22 cellular contexts compared by ENCODE assay signal in genomic region chr20:64247970-64248841, GRCh38. TPM values are rescaled to one million over a fixed set of nuclear protein-coding genes. Genes with fewer than 3 reads are reported as not detected.
DNase-seq lines count a peak whose midpoint lies in the region; ATAC-seq and TF ChIP-seq lines count a peak whose summit lies in the region.
"Had no signal": no experiment of that assay in that cellular context is flagged by ENCODE, and none has a peak within 500 bp of the region (broad histone marks: within the 10 kb centered on the region; RNA-seq: fewer than 3 reads in every experiment).

No MANE protein-coding gene starts in this region.

- peaks cover 100% of the 10 kb centered on the region for H3K27me3 Mint-ChIP-seq in Calu3 (ENCODE audit: unreplicated experiment)

- H3K4me1 Mint-ChIP-seq in Calu3 (ENCODE audit: low read depth, unreplicated experiment), result no peaks in the 10 kb centered on the region
- H3K4me1 Mint-ChIP-seq: activated CD8-positive, alpha-beta memory T cell treated with anti-CD3 and anti-CD28 coated beads, Interleukin-2, amount 10 ng/mL, durations not matched to agents 7 days and 5 days had no signal

- intact Hi-C loops in sciatic nerve (cut with DNase I) (no loop called here), Calu3 (cut with micrococcal nuclease; ENCODE audit: unreplicated experiment) (no loop called here)

- H3K79me2 ChIP-seq in OCI-LY3 (ENCODE audit: low read length), result no peaks in the 10 kb centered on the region

- peak overlapping the region; percentile 52; the same call in 1 of the 2 replicates for H3K4me3 ChIP-seq in OCI-LY3 (ENCODE audit: low read length)
- H3K4me3 ChIP-seq: BLaER1, body of pancreas, gastroesophageal sphincter had no signal

- H3K27ac ChIP-seq in OCI-LY3 (ENCODE audit: low read length), result no peak overlapping the region
- H3K27ac ChIP-seq: BLaER1, body of pancreas, gastroesophageal sphincter, HL-60 had no signal

- peaks cover 23% of the 10 kb centered on the region for H3K4me1 ChIP-seq in OCI-LY3 (ENCODE audit: low read length)
- H3K4me1 ChIP-seq: body of pancreas, gastroesophageal sphincter had no signal

- H3K9me3 Mint-ChIP-seq in Calu3 (ENCODE audit: low read depth, unreplicated experiment), result no peaks in the 10 kb centered on the region

- H3K27me3 ChIP-seq in OCI-LY3 (ENCODE audit: low read depth, low read length), result peaks cover 38% of the 10 kb centered on the region
- H3K27me3 ChIP-seq: BLaER1, body of pancreas had no signal

- TF ChIP-seq CTCF in OCI-LY3 (IDR thresholded peaks at IDR 0.05; ENCODE audit: low read depth, low read length) (0 out of 2 replicates have a peak, but pooled peaks have one; percentile 3), Calu3 (IDR thresholded peaks at IDR 0.05; ENCODE audit: unreplicated experiment) (no peak)

- H3K9me3 ChIP-seq in OCI-LY3 (ENCODE audit: insufficient read depth, low read length), result no peaks in the 10 kb centered on the region
- H3K9me3 ChIP-seq: BLaER1, body of pancreas, gastroesophageal sphincter had no signal

- peak overlapping the region; percentile 65 for H3K4me2 ChIP-seq in OCI-LY3 (ENCODE audit: low read length)
- H3K4me2 ChIP-seq: BLaER1 had no signal

- DNase-seq in NOMO-1 treated with DMSO at 0.1 percent for 48 hours (lab: John Stamatoyannopoulos, UW; ENCODE audit: unreplicated experiment) (peak; percentile 17), NOMO-1 treated with dmso at 0.1 percent for 144 hours (lab: John Stamatoyannopoulos, UW; ENCODE audit: unreplicated experiment) (no peak), epidermal melanocyte (ENCODE audit: insufficient read length, low spot score) (peak; percentile 13), sciatic nerve (ENCODE audit: low spot score) (peak; percentile 46), Calu3 (no peak)
- DNase-seq in activated CD8-positive, alpha-beta memory T cell treated with anti-CD3 and anti-CD28 coated beads, Interleukin-2, amount 50 U/mL, for 4 hours, result no peak
- DNase-seq: activated CD4-positive, alpha-beta T cell treated with anti-CD3 and anti-CD28 coated beads for 4 hours; activated CD8-positive, alpha-beta memory T cell treated with anti-CD3 and anti-CD28 coated beads, Interleukin-2, amount 10 ng/mL, durations not matched to agents 7 days and 5 days; body of pancreas; EL; NCI-H146; NCI-H524 treated with DMSO at 0.1 percent for 48 hours; nucleus accumbens; right cardiac atrium; SHP77 treated with DMSO at 0.1 percent for 48 hours; stimulated activated CD4-positive, alpha-beta T cell treated with anti-CD3 and anti-CD28 coated beads, Interleukin-15, amount 100 ng/mL, for 24 hours; substantia nigra had no signal

- H3K4me3 Mint-ChIP-seq in Calu3 (ENCODE audit: low read depth, unreplicated experiment), result no peak overlapping the region
- H3K4me3 Mint-ChIP-seq: activated CD8-positive, alpha-beta memory T cell treated with anti-CD3 and anti-CD28 coated beads, Interleukin-2, amount 10 ng/mL, durations not matched to agents 7 days and 5 days had no signal

- H4K20me1 ChIP-seq in OCI-LY3 (ENCODE audit: insufficient read depth, low read length), result no peaks in the 10 kb centered on the region
- H4K20me1 ChIP-seq: BLaER1 had no signal

- H3K27ac Mint-ChIP-seq in Calu3 (ENCODE audit: unreplicated experiment), result no peak overlapping the region
- H3K27ac Mint-ChIP-seq: activated CD8-positive, alpha-beta memory T cell treated with anti-CD3 and anti-CD28 coated beads, Interleukin-2, amount 10 ng/mL, durations not matched to agents 7 days and 5 days had no signal

- ATAC-seq in sciatic nerve, result no peak
- no peak for ATAC-seq in GM18861 (IDR thresholded peaks at IDR 0.05; ENCODE audit: unreplicated experiment)
- ATAC-seq: activated CD8-positive, alpha-beta memory T cell treated with anti-CD3 and anti-CD28 coated beads, Interleukin-2, amount 10 ng/mL, durations not matched to agents 7 days and 5 days; body of pancreas; gastroesophageal sphincter had no signal

- no peak overlapping the region; the same call in 1 of the 2 replicates for H2AFZ ChIP-seq in OCI-LY3 (ENCODE audit: low read depth, low read length)

- no peak overlapping the region for H3K9ac ChIP-seq in OCI-LY3 (ENCODE audit: low read length)
- H3K9ac ChIP-seq: BLaER1 had no signal

- CTCF ChIA-PET in Calu3 (lab: Charles Lee), result interaction anchor here (0.6 kb wide), 1 partner anchor 202 kb away, joined by 3 read pairs; no protein-coding TSS in a partner anchor

- H3K36me3 Mint-ChIP-seq in Calu3 (ENCODE audit: insufficient read depth, unreplicated experiment), result no peaks in the 10 kb centered on the region
- H3K36me3 Mint-ChIP-seq: activated CD8-positive, alpha-beta memory T cell treated with anti-CD3 and anti-CD28 coated beads, Interleukin-2, amount 10 ng/mL, durations not matched to agents 7 days and 5 days had no signal

- no TSS peak for BruUV-seq in Calu3 (replicated peaks; lab: Mats Ljungman, UMichigan)

- no peaks in the 10 kb centered on the region for H3K36me3 ChIP-seq in OCI-LY3 (replicated peaks; ENCODE audit: low read depth, low read length)
- H3K36me3 ChIP-seq: BLaER1, gastroesophageal sphincter had no signal

RNA-seq across cellular contexts. Expression of gene PCMTD2, which starts 7.3 kb away (rescaled TPM):
- total RNA-seq in sciatic nerve, result 85.6 TPM
- total RNA-seq in Calu3 (2022), result 61.2 and 62.2 TPM in 2 replicates

Comparison
In these comparisons a context has a peak if more than half of its experiments do, and no peak if none do; other contexts are left out.
1. DNase-seq: peak in NOMO-1 treated with DMSO at 0.1 percent for 48 hours (single experiment), epidermal melanocyte (single experiment) and sciatic nerve (single experiment); none in NOMO-1 treated with dmso at 0.1 percent for 144 hours (single experiment), Calu3 (single experiment) and activated CD8-positive, alpha-beta memory T cell treated with anti-CD3 and anti-CD28 coated beads, Interleukin-2, amount 50 U/mL, for 4 hours (single experiment).